In genomic region chr17:2659337-2659736, GRCh38 we compare ENCODE assay signal across 8 cellular contexts. TPM values are rescaled to one million over a fixed set of nuclear protein-coding genes. Genes with fewer than 3 reads are reported as not detected.
DNase-seq lines count a peak whose midpoint lies in the region; ATAC-seq, FAIRE-seq and TF ChIP-seq lines count a peak whose summit lies in the region.
"Not testable (repeated sequence)": the region's sequence is repeated elsewhere in the genome, so short reads cannot be mapped to it uniquely, and the experiment has no call there.

No MANE protein-coding gene starts in this region.

- POLR2A ChIA-PET in PC-9 (lab: Charles Lee; ENCODE audit: unreplicated experiment) = interaction anchor here (0.6 kb wide), 1 partner anchor 124 kb away, joined by 10 read pairs; no protein-coding TSS in a partner anchor

- not testable (repeated sequence) for TF ChIP-seq CTCF in PC-9 (conservative IDR thresholded peaks at IDR 0.05); epithelial cell of proximal tubule (conservative IDR thresholded peaks at IDR 0.05; ENCODE audit: low read depth, low read length); lower lobe of right lung (IDR thresholded peaks at IDR 0.05)

- CTCF ChIA-PET in PC-9 (lab: Charles Lee) = not testable (repeated sequence)

- H3K36me3 ChIP-seq in PC-9 (ENCODE audit: low read depth); small intestine (ENCODE audit: control insufficient read depth in 2 of 2, insufficient read depth in 2 of 2, low read length in 2 of 2): not testable (repeated sequence)
- H3K36me3 ChIP-seq in lower lobe of right lung = peaks cover 19% of the 10 kb centered on the region

- intact Hi-C loops in PC-9 (cut with micrococcal nuclease; ENCODE audit: unreplicated experiment); Right ventricle myocardium superior (cut with DNase I); lower lobe of right lung (cut with DNase I): not testable (repeated sequence)

- peaks cover 93% of the 10 kb centered on the region for H3K79me2 ChIP-seq in PC-9 (ENCODE audit: low read depth)

- FAIRE-seq in small intestine (lab: Jason Lieb, UNC) = not testable (repeated sequence)

- DNase-seq in Caki2 (ENCODE audit: low read depth) (peak; percentile 38), HK-2 (ENCODE audit: unreplicated experiment) (peak; percentile 27), PC-9 (peak; percentile 29 to 71), amniotic stem cell (lab: John Stamatoyannopoulos, UW) (peak; percentile 8), epithelial cell of proximal tubule (ENCODE audit: low read depth) (peak; percentile 15), small intestine (peak; percentile 51)
- DNase-seq in Right ventricle myocardium superior, lower lobe of right lung: not testable (repeated sequence)

- 62 to 71% (median 68%) methylated on average over 8 of the region's 8 CpGs for WGBS in small intestine, 3 donors

- not testable (repeated sequence) for H3K27me3 ChIP-seq in PC-9 (ENCODE audit: insufficient read depth, low read depth); lower lobe of right lung (ENCODE audit: low read depth); small intestine (ENCODE audit: control insufficient read depth in 2 of 2, insufficient read depth in 2 of 2, low read length in 2 of 2)

- ATAC-seq in Right ventricle myocardium superior (ENCODE audit: poor library complexity) (peak; percentile 73), lower lobe of right lung (peak; percentile 39 to 67)

- H4K20me1 ChIP-seq in PC-9 (ENCODE audit: insufficient read depth) = peaks cover 88% of the 10 kb centered on the region

- H2AFZ ChIP-seq in PC-9 = not testable (repeated sequence)

- H3K4me3 ChIP-seq in PC-9; epithelial cell of proximal tubule (ENCODE audit: low read depth, low read length); lower lobe of right lung; small intestine (ENCODE audit: low read depth in 1 of 2, low read length in 2 of 2): not testable (repeated sequence)

- H3K9me3 ChIP-seq in PC-9 (ENCODE audit: insufficient read depth, low read depth); lower lobe of right lung; small intestine (ENCODE audit: control insufficient read depth, low read depth): not testable (repeated sequence)

- in situ Hi-C loops in Caki2 (cut with HindIII; ENCODE audit: low pct_unique_long_range_greater_than_20kb, low sequenced_read_pairs) = not testable (repeated sequence)

- H3K9me2 ChIP-seq in PC-9 (ENCODE audit: insufficient read depth) = not testable (repeated sequence)

- BruUV-seq in PC-9 (replicated peaks; lab: Mats Ljungman, UMichigan) = not testable (repeated sequence)

- H3K4me2 ChIP-seq in PC-9 = not testable (repeated sequence)

- not testable (repeated sequence) for H3K4me1 ChIP-seq in PC-9 (replicated peaks; ENCODE audit: insufficient read depth); lower lobe of right lung; small intestine (ENCODE audit: control insufficient read depth in 2 of 2, insufficient read depth in 1 of 2, low read depth in 1 of 2, low read length in 1 of 2)

- not testable (repeated sequence) for H3K27ac ChIP-seq in PC-9; lower lobe of right lung; small intestine (ENCODE audit: low read depth in 1 of 2, low read length in 1 of 2)

- H3F3A ChIP-seq in PC-9 (ENCODE audit: insufficient read depth, low read depth) = peaks cover 23% of the 10 kb centered on the region; the same call in 1 of the 2 replicates

RNA-seq across cellular contexts. Expression of gene CLUH, which starts 52.2 kb away (rescaled TPM):
- 22.5 and 28.8 TPM in 2 replicates for total RNA-seq in Caki2 (2014; rRNA removed; shearing (Covaris generic); ENCODE audit: low replicate concordance)
- total RNA-seq in PC-9 (2021) = 142 and 165 TPM in 2 replicates
- total RNA-seq in epithelial cell of proximal tubule = 65.7 and 107 TPM in 2 replicates
- total RNA-seq in Right ventricle myocardium superior = 175 TPM
- 48.8 TPM for total RNA-seq in lower lobe of right lung
- 10 to 100 TPM; 46.3 to 90.1 (median 55.7) TPM for polyA plus RNA-seq in small intestine
